15 cellular contexts compared by ENCODE assay signal in genomic region chr7:54037873-54038272, GRCh38.
DNase-seq lines count a peak whose midpoint lies in the region; ATAC-seq and TF ChIP-seq lines count a peak whose summit lies in the region.
"Had no signal": no experiment of that assay in that cellular context is flagged by ENCODE, and none has a peak within 500 bp of the region (broad histone marks: within the 10 kb centered on the region; RNA-seq: fewer than 3 reads in every experiment).

No MANE protein-coding gene starts in this region.

- H3K36me3 Mint-ChIP-seq in WTC11: peaks cover 52% of the 10 kb centered on the region
- no peaks in the 10 kb centered on the region for H3K36me3 Mint-ChIP-seq in stimulated activated memory B cell treated with anti-CD40 and anti-IgM and Interleukin-4, amounts not matched to agents 10 μg/mL and 1 μg/mL and 100 μg/mL, for 72 hours

- H3K9me3 Mint-ChIP-seq in WTC11: peaks cover 73% of the 10 kb centered on the region
- peaks cover 4% of the 10 kb centered on the region for H3K9me3 Mint-ChIP-seq in stimulated activated memory B cell treated with anti-CD40 and anti-IgM and Interleukin-4, amounts not matched to agents 10 μg/mL and 1 μg/mL and 100 μg/mL, for 72 hours

- peaks cover 7% of the 10 kb centered on the region for H3K4me1 Mint-ChIP-seq in WTC11
- no peaks in the 10 kb centered on the region for H3K4me1 Mint-ChIP-seq in stimulated activated memory B cell treated with anti-CD40 and anti-IgM and Interleukin-4, amounts not matched to agents 10 μg/mL and 1 μg/mL and 100 μg/mL, for 72 hours

- no peak overlapping the region for H3K4me3 Mint-ChIP-seq in WTC11
- no peak overlapping the region for H3K4me3 Mint-ChIP-seq in stimulated activated memory B cell treated with anti-CD40 and anti-IgM and Interleukin-4, amounts not matched to agents 10 μg/mL and 1 μg/mL and 100 μg/mL, for 72 hours
- H3K4me3 Mint-ChIP-seq: CD4-positive, alpha-beta T cell had no signal

- H3K27ac Mint-ChIP-seq in WTC11: 0 out of 2 replicates have a peak overlapping the region, but pooled peaks have one; percentile 21
- no peak overlapping the region for H3K27ac Mint-ChIP-seq in stimulated activated memory B cell treated with anti-CD40 and anti-IgM and Interleukin-4, amounts not matched to agents 10 μg/mL and 1 μg/mL and 100 μg/mL, for 72 hours
- H3K27ac Mint-ChIP-seq: CD4-positive, alpha-beta T cell had no signal

- ATAC-seq in WTC11: peak; percentile 67
- ATAC-seq in stimulated activated memory B cell treated with anti-CD40 and anti-IgM and Interleukin-4, amounts not matched to agents 10 μg/mL and 1 μg/mL and 100 μg/mL, for 72 hours: peak; percentile 31
- ATAC-seq: A549, GM12878 had no signal

- POLR2A ChIA-PET in WTC11 (lab: Charles Lee): no interaction called here

- TF ChIP-seq CTCF in WTC11 (IDR thresholded peaks at IDR 0.05): no peak

- CTCF ChIA-PET in WTC11 (lab: Charles Lee): no interaction called here

- DNase-seq in ELF-1 (ENCODE audit: low read depth, low spot score): peak; percentile 60
- DNase-seq in WTC11 (ENCODE audit: low spot score): no peak
- peak; percentile 33 for DNase-seq in iPS DF 19.7 (ENCODE audit: low read depth, low spot score)
- no peak for DNase-seq in G401 (ENCODE audit: low spot score)
- no peak for DNase-seq in COR-L47 (lab: John Stamatoyannopoulos, UW)
- DNase-seq in activated CD4-positive, CD25-positive, alpha-beta regulatory T cell treated with anti-CD3 and anti-CD28 coated beads, Interleukin-2, amount 50 U/mL, for 72 hours: no peak
- DNase-seq: AML-193; CD4-positive, alpha-beta T cell; DMS153; DMS79; HCEC 1CT; IMR-90 had no signal

- in situ Hi-C loops in G401 (cut with HindIII; ENCODE audit: low sequenced_read_pairs): no loop called here

- peaks cover 4% of the 10 kb centered on the region for H3K27me3 Mint-ChIP-seq in WTC11 (ENCODE audit: low read depth)
- H3K27me3 Mint-ChIP-seq in stimulated activated memory B cell treated with anti-CD40 and anti-IgM and Interleukin-4, amounts not matched to agents 10 μg/mL and 1 μg/mL and 100 μg/mL, for 72 hours: no peaks in the 10 kb centered on the region
- H3K27me3 Mint-ChIP-seq: CD4-positive, alpha-beta T cell had no signal

TF ChIP-seq in WTC11, 78 proteins besides CTCF, POLR2A, EP300 and RAD21 (continues in another document):
- TF ChIP-seq ZNF396 (CRISPR knock-in tag; IDR thresholded peaks at IDR 0.05; ENCODE audit: borderline replicate concordance): no peak
- no peak for TF ChIP-seq TP53 (CRISPR knock-in tag; IDR thresholded peaks at IDR 0.05)
- TF ChIP-seq, protein P1, sequence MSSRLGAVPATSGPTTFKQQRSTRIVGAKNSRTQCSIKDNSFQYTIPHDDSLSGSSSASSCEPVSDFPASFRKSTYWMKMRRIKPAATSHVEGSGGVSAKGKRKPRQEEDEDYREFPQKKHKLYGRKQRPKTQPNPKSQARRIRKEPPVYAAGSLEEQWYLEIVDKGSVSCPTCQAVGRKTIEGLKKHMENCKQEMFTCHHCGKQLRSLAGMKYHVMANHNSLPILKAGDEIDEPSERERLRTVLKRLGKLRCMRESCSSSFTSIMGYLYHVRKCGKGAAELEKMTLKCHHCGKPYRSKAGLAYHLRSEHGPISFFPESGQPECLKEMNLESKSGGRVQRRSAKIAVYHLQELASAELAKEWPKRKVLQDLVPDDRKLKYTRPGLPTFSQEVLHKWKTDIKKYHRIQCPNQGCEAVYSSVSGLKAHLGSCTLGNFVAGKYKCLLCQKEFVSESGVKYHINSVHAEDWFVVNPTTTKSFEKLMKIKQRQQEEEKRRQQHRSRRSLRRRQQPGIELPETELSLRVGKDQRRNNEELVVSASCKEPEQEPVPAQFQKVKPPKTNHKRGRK (CRISPR knock-in tag; IDR thresholded peaks at IDR 0.05; ENCODE audit: borderline replicate concordance): no peak
- no peak for TF ChIP-seq TEAD4 (CRISPR knock-in tag; IDR thresholded peaks at IDR 0.05)
- TF ChIP-seq ZBTB43 (CRISPR knock-in tag; IDR thresholded peaks at IDR 0.05): no peak
- no peak for TF ChIP-seq NR3C1 (CRISPR knock-in tag; conservative IDR thresholded peaks at IDR 0.05; ENCODE audit: low read depth)
- no peak for TF ChIP-seq GRHL2 (CRISPR knock-in tag; IDR thresholded peaks at IDR 0.05; ENCODE audit: insufficient replicate concordance, severe bottlenecking)
- TF ChIP-seq ERG (CRISPR knock-in tag; IDR thresholded peaks at IDR 0.05): no peak
- no peak for TF ChIP-seq PREB (CRISPR knock-in tag; IDR thresholded peaks at IDR 0.05; ENCODE audit: borderline replicate concordance)
- TF ChIP-seq, protein P2, sequence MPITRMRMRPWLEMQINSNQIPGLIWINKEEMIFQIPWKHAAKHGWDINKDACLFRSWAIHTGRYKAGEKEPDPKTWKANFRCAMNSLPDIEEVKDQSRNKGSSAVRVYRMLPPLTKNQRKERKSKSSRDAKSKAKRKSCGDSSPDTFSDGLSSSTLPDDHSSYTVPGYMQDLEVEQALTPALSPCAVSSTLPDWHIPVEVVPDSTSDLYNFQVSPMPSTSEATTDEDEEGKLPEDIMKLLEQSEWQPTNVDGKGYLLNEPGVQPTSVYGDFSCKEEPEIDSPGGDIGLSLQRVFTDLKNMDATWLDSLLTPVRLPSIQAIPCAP (CRISPR knock-in tag; IDR thresholded peaks at IDR 0.05): no peak
- no peak for TF ChIP-seq ZMAT4 (CRISPR knock-in tag; IDR thresholded peaks at IDR 0.05)
- no peak for TF ChIP-seq TEAD1 (CRISPR knock-in tag; IDR thresholded peaks at IDR 0.05)
- TF ChIP-seq E2F4 (CRISPR knock-in tag; IDR thresholded peaks at IDR 0.05; ENCODE audit: borderline replicate concordance, low read depth): no peak

Comparison
In these comparisons a context has a peak if more than half of its experiments do, and no peak if none do; other contexts are left out.
1. DNase-seq: peak in ELF-1 (single experiment) and iPS DF 19.7 (single experiment); none in WTC11 (single experiment), G401 (single experiment), COR-L47 (single experiment) and activated CD4-positive, CD25-positive, alpha-beta regulatory T cell treated with anti-CD3 and anti-CD28 coated beads, Interleukin-2, amount 50 U/mL, for 72 hours (single experiment).